Comparison of ENCODE assay signal across 28 cellular contexts in genomic region chrX:82163701-82164100, GRCh38.
"Had no signal": no experiment of that assay in that cellular context is flagged by ENCODE, and none has a peak within 500 bp of the region (broad histone marks: within the 10 kb centered on the region; RNA-seq: fewer than 3 reads in every experiment).

No MANE protein-coding gene starts in this region.

- H3K4me3 ChIP-seq: adrenal gland, body of pancreas, cardiac muscle cell, coronary artery, dorsolateral prefrontal cortex, gastrocnemius medialis, right lobe of liver, transverse colon had no signal

- H3K36me3 ChIP-seq: adrenal gland, cardiac muscle cell, gastrocnemius medialis, neutrophil, right lobe of liver, transverse colon had no signal

- H3K4me1 ChIP-seq: adrenal gland, body of pancreas, gastrocnemius medialis, right lobe of liver, transverse colon had no signal

- H3K27me3 ChIP-seq: body of pancreas, cardiac muscle cell, gastrocnemius medialis, neutrophil, right lobe of liver, transverse colon had no signal

- H3K9me3 ChIP-seq: adrenal gland, body of pancreas, gastrocnemius medialis, neutrophil, right lobe of liver, transverse colon had no signal

- DNase-seq: activated CD4-positive, alpha-beta T cell treated with anti-CD3 and anti-CD28 coated beads for 36 hours; activated CD4-positive, CD25-positive, alpha-beta regulatory T cell; activated CD8-positive, alpha-beta memory T cell treated with anti-CD3 and anti-CD28 coated beads, Interleukin-2, amount 10 ng/mL, durations not matched to agents 7 days and 5 days; activated CD8-positive, alpha-beta T cell treated with anti-CD3 and anti-CD28 coated beads, Interleukin-2, amount 10 ng/mL, durations not matched to agents 7 days and 5 days; activated naive CD4-positive, alpha-beta T cell treated with Interleukin-2 at 50 U/mL for 16 hours; activated T-cell treated with anti-CD3 and anti-CD28 coated beads for 4 hours; activated T-cell treated with anti-CD3 and anti-CD28 coated beads, Interleukin-2, amount 50 U/mL, for 72 hours; adrenal gland; aorta; body of pancreas; cerebellar nuclear complex; dorsolateral prefrontal cortex; effector memory CD4-positive, alpha-beta T cell; gastrocnemius medialis; glutamatergic neuron; islet precursor cell; left cardiac atrium; left ventricle myocardium superior; naive B cell; nephron progenitor cell; right lobe of liver; stimulated activated CD4-positive, alpha-beta T cell treated with anti-CD3 and anti-CD28 coated beads, Interleukin-2, amount 100 ng/mL, for 48 hours; stimulated activated naive CD4-positive, alpha-beta T cell treated with Interleukin-2 at 50 U/mL for 16 hours; T-helper 17 cell; transverse colon had no signal

- H3K27ac ChIP-seq: adrenal gland, body of pancreas, cardiac muscle cell, coronary artery, dorsolateral prefrontal cortex, gastrocnemius medialis, neutrophil, right lobe of liver, transverse colon had no signal
